ENCODE assay signal across 34 cellular contexts in the genomic region with DNA sequence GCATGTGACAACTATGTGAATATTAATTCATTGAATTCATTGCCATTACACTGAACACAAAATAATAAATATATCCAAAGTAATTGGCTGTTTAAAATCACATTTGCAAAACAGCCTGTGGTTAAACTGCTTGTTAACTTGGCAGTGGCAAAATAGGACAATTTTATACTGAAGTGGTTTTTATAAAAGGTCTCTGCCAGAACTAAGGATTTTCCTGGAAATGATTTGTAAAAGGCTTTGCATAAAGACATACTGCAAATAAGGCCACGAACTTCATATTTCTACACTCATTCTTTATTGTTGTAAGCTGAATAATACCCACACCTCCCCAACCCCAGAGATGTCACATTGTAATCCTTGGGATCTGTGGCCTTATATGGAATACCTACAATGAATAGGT.
"Had no signal": no experiment of that assay in that cellular context is flagged by ENCODE, and none has a peak within 500 bp of the region (broad histone marks: within the 10 kb centered on the region; RNA-seq: fewer than 3 reads in every experiment).

No MANE protein-coding gene starts in this region.

- H3K36me3 Mint-ChIP-seq: activated CD4-positive, alpha-beta memory T cell treated with anti-CD3 and anti-CD28 coated beads for 36 hours; activated CD8-positive, alpha-beta memory T cell treated with anti-CD3 and anti-CD28 coated beads, Interleukin-2, amount 10 ng/mL, durations not matched to agents 7 days and 5 days; activated naive CD4-positive, alpha-beta T cell treated with anti-CD3 and anti-CD28 coated beads, Interleukin-2, amount 50 U/mL, for 24 hours; activated naive CD8-positive, alpha-beta T cell treated with anti-CD3 and anti-CD28 coated beads for 36 hours; brain had no signal

- ATAC-seq: activated CD4-positive, alpha-beta T cell treated with anti-CD3 and anti-CD28 coated beads for 36 hours; activated CD8-positive, alpha-beta memory T cell treated with anti-CD3 and anti-CD28 coated beads, Interleukin-2, amount 10 ng/mL, durations not matched to agents 7 days and 5 days; activated CD8-positive, alpha-beta T cell treated with anti-CD3 and anti-CD28 coated beads, Interleukin-2, amount 10 ng/mL, durations not matched to agents 7 days and 5 days; activated naive CD8-positive, alpha-beta T cell treated with anti-CD3 and anti-CD28 coated beads, Interleukin-2, amount 50 U/mL, for 24 hours; effector memory CD8-positive, alpha-beta T cell; foreskin keratinocyte; gastrocnemius medialis; heart left ventricle had no signal

- H3K27ac ChIP-seq: adrenal gland, coronary artery, dorsolateral prefrontal cortex, esophagus muscularis mucosa, foreskin keratinocyte, gastrocnemius medialis, heart left ventricle had no signal

- H3K36me3 ChIP-seq: adrenal gland, esophagus muscularis mucosa, gastrocnemius medialis, heart left ventricle had no signal

- H3K27me3 ChIP-seq: adrenal gland, dorsolateral prefrontal cortex, esophagus muscularis mucosa, foreskin keratinocyte, gastrocnemius medialis, heart left ventricle had no signal

- DNase-seq: activated CD4-positive, alpha-beta memory T cell treated with anti-CD3 and anti-CD28 coated beads for 36 hours; activated CD4-positive, alpha-beta T cell treated with anti-CD3 and anti-CD28 coated beads for 36 hours; activated CD4-positive, alpha-beta T cell treated with anti-CD3 and anti-CD28 coated beads, Interleukin-2, amount 10 ng/mL, durations not matched to agents 24 days and 14 days; activated CD4-positive, CD25-positive, alpha-beta regulatory T cell; activated CD4-positive, CD25-positive, alpha-beta regulatory T cell treated with anti-CD3 and anti-CD28 coated beads, Interleukin-2, amount 50 U/mL, for 72 hours; activated CD8-positive, alpha-beta memory T cell treated with anti-CD3 and anti-CD28 coated beads, Interleukin-2, amount 10 ng/mL, durations not matched to agents 7 days and 5 days; activated CD8-positive, alpha-beta memory T cell treated with anti-CD3 and anti-CD28 coated beads, Interleukin-2, amount 50 U/mL, for 4 hours; activated CD8-positive, alpha-beta T cell treated with anti-CD3 and anti-CD28 coated beads, Interleukin-2, amount 10 ng/mL, durations not matched to agents 7 days and 5 days; activated effector memory CD4-positive, alpha-beta T cell treated with anti-CD3 and anti-CD28 coated beads, Interleukin-2, amount 50 U/mL, for 16 hours; activated naive CD4-positive, alpha-beta T cell treated with anti-CD3 and anti-CD28 coated beads for 36 hours; activated naive CD8-positive, alpha-beta T cell treated with anti-CD3 and anti-CD28 coated beads for 36 hours; activated naive CD8-positive, alpha-beta T cell treated with anti-CD3 and anti-CD28 coated beads, Interleukin-2, amount 50 U/mL, for 24 hours; activated T-cell treated with anti-CD3 and anti-CD28 coated beads, Interleukin-2, amount 50 U/mL, for 1 hour; activated T-cell treated with anti-CD3 and anti-CD28 coated beads, Interleukin-2, amount 50 U/mL, for 48 hours; adrenal gland; amygdala; aorta; dorsolateral prefrontal cortex; effector memory CD8-positive, alpha-beta T cell; erythroblast; foreskin keratinocyte; gastrocnemius medialis; glutamatergic neuron; heart left ventricle; T-helper 2 cell had no signal

- FAIRE-seq: bronchial epithelial cell had no signal

- H3K4me3 Mint-ChIP-seq: activated CD4-positive, alpha-beta memory T cell treated with anti-CD3 and anti-CD28 coated beads for 36 hours; activated CD4-positive, alpha-beta T cell treated with anti-CD3 and anti-CD28 coated beads for 36 hours; activated CD4-positive, alpha-beta T cell treated with anti-CD3 and anti-CD28 coated beads, Interleukin-2, amount 10 ng/mL, durations not matched to agents 24 days and 14 days; activated CD8-positive, alpha-beta memory T cell treated with anti-CD3 and anti-CD28 coated beads, Interleukin-2, amount 10 ng/mL, durations not matched to agents 7 days and 5 days; activated CD8-positive, alpha-beta T cell treated with anti-CD3 and anti-CD28 coated beads, Interleukin-2, amount 10 ng/mL, durations not matched to agents 7 days and 5 days; activated naive CD4-positive, alpha-beta T cell treated with anti-CD3 and anti-CD28 coated beads for 36 hours; activated naive CD4-positive, alpha-beta T cell treated with anti-CD3 and anti-CD28 coated beads, Interleukin-2, amount 50 U/mL, for 24 hours; activated naive CD8-positive, alpha-beta T cell treated with anti-CD3 and anti-CD28 coated beads for 36 hours; activated naive CD8-positive, alpha-beta T cell treated with anti-CD3 and anti-CD28 coated beads, Interleukin-2, amount 50 U/mL, for 24 hours; activated T-helper 1 cell treated with anti-CD3 and anti-CD28 coated beads, Interleukin-12 subunit alpha, Interleukin-12 subunit beta, Interleukin-2, Interleukin-4 antibody, amounts not matched to agents 30 ng/mL and 10 ng/mL and 1 ng/mL, durations not matched to agents 14 hours and 24 hours and 36 hours; central memory CD8-positive, alpha-beta T cell; dendritic cell treated with granulocyte-macrophage colony-stimulating factor and Interleukin-4, amounts not matched to agents 40 ng/mL and 50 ng/mL, for 4 days; effector memory CD8-positive, alpha-beta T cell had no signal

- H3K4me3 ChIP-seq: adrenal gland, coronary artery, dorsolateral prefrontal cortex, esophagus muscularis mucosa, gastrocnemius medialis, heart left ventricle had no signal

- H3K9me3 ChIP-seq: adrenal gland, esophagus muscularis mucosa, gastrocnemius medialis, heart left ventricle had no signal

- H3K9me3 Mint-ChIP-seq: activated CD4-positive, alpha-beta memory T cell treated with anti-CD3 and anti-CD28 coated beads for 36 hours; activated CD4-positive, alpha-beta T cell treated with anti-CD3 and anti-CD28 coated beads, Interleukin-2, amount 10 ng/mL, durations not matched to agents 24 days and 14 days; activated naive CD4-positive, alpha-beta T cell treated with anti-CD3 and anti-CD28 coated beads for 36 hours; activated naive CD4-positive, alpha-beta T cell treated with anti-CD3 and anti-CD28 coated beads, Interleukin-2, amount 50 U/mL, for 24 hours; activated naive CD8-positive, alpha-beta T cell treated with anti-CD3 and anti-CD28 coated beads for 36 hours; activated naive CD8-positive, alpha-beta T cell treated with anti-CD3 and anti-CD28 coated beads, Interleukin-2, amount 50 U/mL, for 24 hours; activated T-helper 1 cell treated with anti-CD3 and anti-CD28 coated beads, Interleukin-12 subunit alpha, Interleukin-12 subunit beta, Interleukin-2, Interleukin-4 antibody, amounts not matched to agents 30 ng/mL and 10 ng/mL and 1 ng/mL, durations not matched to agents 14 hours and 24 hours and 36 hours; activated T-helper 2 cell treated with anti-CD3 and anti-CD28 coated beads, Interferon-gamma antibody, Interleukin-2, Interleukin-4, amounts not matched to agents 10 μg/mL and 5 μg/mL and 100 μg/mL, durations not matched to agents 14 hours and 24 hours and 36 hours; central memory CD8-positive, alpha-beta T cell; dendritic cell treated with granulocyte-macrophage colony-stimulating factor and Interleukin-4, amounts not matched to agents 40 ng/mL and 50 ng/mL, for 4 days had no signal

- H3K27me3 Mint-ChIP-seq: activated CD4-positive, alpha-beta memory T cell treated with anti-CD3 and anti-CD28 coated beads for 36 hours; activated CD4-positive, alpha-beta T cell treated with anti-CD3 and anti-CD28 coated beads for 36 hours; activated CD4-positive, alpha-beta T cell treated with anti-CD3 and anti-CD28 coated beads, Interleukin-2, amount 10 ng/mL, durations not matched to agents 24 days and 14 days; activated CD8-positive, alpha-beta memory T cell treated with anti-CD3 and anti-CD28 coated beads, Interleukin-2, amount 10 ng/mL, durations not matched to agents 7 days and 5 days; activated naive CD4-positive, alpha-beta T cell treated with anti-CD3 and anti-CD28 coated beads, Interleukin-2, amount 50 U/mL, for 24 hours; activated naive CD8-positive, alpha-beta T cell treated with anti-CD3 and anti-CD28 coated beads for 36 hours; central memory CD8-positive, alpha-beta T cell; dendritic cell treated with granulocyte-macrophage colony-stimulating factor and Interleukin-4, amounts not matched to agents 40 ng/mL and 50 ng/mL, for 4 days; effector memory CD8-positive, alpha-beta T cell had no signal

- H3K4me1 ChIP-seq: adrenal gland, foreskin keratinocyte, gastrocnemius medialis, heart left ventricle had no signal

- H3K4me1 Mint-ChIP-seq: activated CD4-positive, alpha-beta T cell treated with anti-CD3 and anti-CD28 coated beads for 36 hours; activated CD4-positive, alpha-beta T cell treated with anti-CD3 and anti-CD28 coated beads, Interleukin-2, amount 10 ng/mL, durations not matched to agents 24 days and 14 days; activated CD8-positive, alpha-beta memory T cell treated with anti-CD3 and anti-CD28 coated beads, Interleukin-2, amount 10 ng/mL, durations not matched to agents 7 days and 5 days; activated naive CD4-positive, alpha-beta T cell treated with anti-CD3 and anti-CD28 coated beads, Interleukin-2, amount 50 U/mL, for 24 hours; activated naive CD8-positive, alpha-beta T cell treated with anti-CD3 and anti-CD28 coated beads for 36 hours; activated naive CD8-positive, alpha-beta T cell treated with anti-CD3 and anti-CD28 coated beads, Interleukin-2, amount 50 U/mL, for 24 hours; central memory CD8-positive, alpha-beta T cell had no signal

- H3K27ac Mint-ChIP-seq: activated CD4-positive, alpha-beta memory T cell treated with anti-CD3 and anti-CD28 coated beads for 36 hours; activated CD4-positive, alpha-beta T cell treated with anti-CD3 and anti-CD28 coated beads for 36 hours; activated CD4-positive, alpha-beta T cell treated with anti-CD3 and anti-CD28 coated beads, Interleukin-2, amount 10 ng/mL, durations not matched to agents 24 days and 14 days; activated CD8-positive, alpha-beta memory T cell treated with anti-CD3 and anti-CD28 coated beads, Interleukin-2, amount 10 ng/mL, durations not matched to agents 7 days and 5 days; activated CD8-positive, alpha-beta T cell treated with anti-CD3 and anti-CD28 coated beads, Interleukin-2, amount 10 ng/mL, durations not matched to agents 7 days and 5 days; activated naive CD4-positive, alpha-beta T cell treated with anti-CD3 and anti-CD28 coated beads for 36 hours; activated naive CD4-positive, alpha-beta T cell treated with anti-CD3 and anti-CD28 coated beads, Interleukin-2, amount 50 U/mL, for 24 hours; activated naive CD8-positive, alpha-beta T cell treated with anti-CD3 and anti-CD28 coated beads for 36 hours; activated naive CD8-positive, alpha-beta T cell treated with anti-CD3 and anti-CD28 coated beads, Interleukin-2, amount 50 U/mL, for 24 hours; activated T-helper 1 cell treated with anti-CD3 and anti-CD28 coated beads, Interleukin-12 subunit alpha, Interleukin-12 subunit beta, Interleukin-2, Interleukin-4 antibody, amounts not matched to agents 30 ng/mL and 10 ng/mL and 1 ng/mL, durations not matched to agents 14 hours and 24 hours and 36 hours; activated T-helper 2 cell treated with anti-CD3 and anti-CD28 coated beads, Interferon-gamma antibody, Interleukin-2, Interleukin-4, amounts not matched to agents 10 μg/mL and 5 μg/mL and 100 μg/mL, durations not matched to agents 14 hours and 24 hours and 36 hours; dendritic cell treated with granulocyte-macrophage colony-stimulating factor and Interleukin-4, amounts not matched to agents 40 ng/mL and 50 ng/mL, for 4 days; effector memory CD8-positive, alpha-beta T cell had no signal
